Comparison of ENCODE assay signal across 8 cellular contexts in the genomic region with DNA sequence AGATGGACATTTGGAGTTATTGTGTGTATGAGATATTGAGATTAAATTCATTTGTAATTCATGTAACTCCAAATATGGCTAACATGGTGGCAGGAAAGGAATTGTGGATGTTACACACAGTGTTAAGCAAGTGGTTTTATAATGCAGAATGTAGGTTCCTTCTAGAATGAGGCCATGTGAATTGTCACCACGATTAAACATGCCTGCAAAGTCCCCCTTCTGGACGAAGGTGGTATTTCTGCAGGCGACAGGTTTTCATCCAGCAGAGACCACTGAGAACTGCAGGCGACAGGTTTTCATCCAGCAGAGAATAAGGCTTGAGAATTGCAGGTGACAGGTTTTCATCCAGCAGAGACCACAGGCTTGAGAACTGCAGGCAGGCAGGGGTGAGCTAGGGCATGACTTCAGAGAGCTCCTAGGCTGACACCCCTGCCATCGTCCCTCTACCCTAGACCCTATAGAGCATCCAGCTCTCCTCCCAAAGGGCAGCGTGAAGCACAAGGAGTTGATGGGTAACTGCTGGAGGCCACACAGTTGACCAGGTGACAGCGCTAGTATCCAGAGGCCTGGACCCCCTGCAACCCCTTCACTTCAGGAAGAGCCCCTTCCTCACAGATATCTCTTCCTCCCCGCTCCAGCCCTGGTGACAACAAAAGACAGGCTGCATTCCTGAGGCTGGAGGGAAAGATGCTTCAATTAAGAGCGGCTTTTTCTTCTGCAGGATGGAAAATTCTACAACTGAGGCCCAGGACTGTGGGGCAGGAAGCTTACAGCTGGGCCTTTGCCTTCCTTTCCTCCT.
A peak's percentile ranks its signal among the peaks of the same experiment; 100 is the strongest.
DNase-seq lines count a peak whose midpoint lies in the region; ATAC-seq and TF ChIP-seq lines count a peak whose summit lies in the region.

No MANE protein-coding gene starts in this region.

- no peak for ATAC-seq in activated T-helper 17 cell treated with anti-CD3 and anti-CD28 coated beads, Interleukin-2, amount 50 U/mL, for 72 hours (replicated peaks)
- no peak for ATAC-seq in GM21367 (IDR thresholded peaks at IDR 0.05; ENCODE audit: unreplicated experiment)

- 0 out of 2 replicates have a peak, but pooled peaks cover 2% of the 10 kb centered on the region for H3F3A ChIP-seq in PC-9 (ENCODE audit: insufficient read depth, low read depth)

- H3K79me2 ChIP-seq in PC-9 (ENCODE audit: low read depth): no peaks in the 10 kb centered on the region

- H3K9me3 ChIP-seq in PC-9 (ENCODE audit: insufficient read depth, low read depth) (no peaks in the 10 kb centered on the region; the same call in 1 of the 2 replicates), sigmoid colon (peaks cover 0 to 5% (median 2%) of the 10 kb centered on the region in 4 donors)

- DNase-seq in COLO829 (ENCODE audit: low spot score) (peak; percentile 13), HFFc6 (peak; percentile 48), PC-9 (peak in 1 of 2 experiments; percentile 33), germinal center (ENCODE audit: low spot score) (peak; percentile 40), sigmoid colon (no peak)
- peak; percentile 27 for DNase-seq in activated T-helper 1 cell treated with anti-CD3 and anti-CD28 coated beads, Interleukin-12 subunit alpha, Interleukin-12 subunit beta, Interleukin-2, Interleukin-4 antibody, amounts not matched to agents 30 ng/mL and 10 ng/mL and 1 ng/mL, durations not matched to agents 14 hours and 24 hours and 36 hours (ENCODE audit: low spot score)

- H3K4me3 Mint-ChIP-seq in HFFc6: no peak overlapping the region
- H3K4me3 Mint-ChIP-seq in activated T-helper 1 cell treated with anti-CD3 and anti-CD28 coated beads, Interleukin-12 subunit alpha, Interleukin-12 subunit beta, Interleukin-2, Interleukin-4 antibody, amounts not matched to agents 30 ng/mL and 10 ng/mL and 1 ng/mL, durations not matched to agents 14 hours and 24 hours and 36 hours: no peak overlapping the region
- H3K4me3 Mint-ChIP-seq in activated T-helper 17 cell treated with anti-CD3 and anti-CD28 coated beads, Interleukin-2, amount 50 U/mL, for 72 hours: no peak overlapping the region

- no peak overlapping the region for H3K4me2 ChIP-seq in PC-9

- TF ChIP-seq EP300 in sigmoid colon (IDR thresholded peaks at IDR 0.05): no peak

- H3K9me3 Mint-ChIP-seq in HFFc6: no peaks in the 10 kb centered on the region; the same call in 1 of the 2 replicates
- no peaks in the 10 kb centered on the region for H3K9me3 Mint-ChIP-seq in activated T-helper 1 cell treated with anti-CD3 and anti-CD28 coated beads, Interleukin-12 subunit alpha, Interleukin-12 subunit beta, Interleukin-2, Interleukin-4 antibody, amounts not matched to agents 30 ng/mL and 10 ng/mL and 1 ng/mL, durations not matched to agents 14 hours and 24 hours and 36 hours
- no peaks in the 10 kb centered on the region for H3K9me3 Mint-ChIP-seq in activated T-helper 17 cell treated with anti-CD3 and anti-CD28 coated beads, Interleukin-2, amount 50 U/mL, for 72 hours

- H2AFZ ChIP-seq in PC-9: no peak overlapping the region

- no peaks in the 10 kb centered on the region for H4K20me1 ChIP-seq in PC-9 (ENCODE audit: insufficient read depth)

- H3K4me1 Mint-ChIP-seq in HFFc6 (ENCODE audit: low read depth): no peaks in the 10 kb centered on the region
- no peaks in the 10 kb centered on the region for H3K4me1 Mint-ChIP-seq in activated T-helper 1 cell treated with anti-CD3 and anti-CD28 coated beads, Interleukin-12 subunit alpha, Interleukin-12 subunit beta, Interleukin-2, Interleukin-4 antibody, amounts not matched to agents 30 ng/mL and 10 ng/mL and 1 ng/mL, durations not matched to agents 14 hours and 24 hours and 36 hours (ENCODE audit: low read depth)
- H3K4me1 Mint-ChIP-seq in activated T-helper 17 cell treated with anti-CD3 and anti-CD28 coated beads, Interleukin-2, amount 50 U/mL, for 72 hours: peaks cover 4% of the 10 kb centered on the region

- no TSS peak for BruUV-seq in PC-9 (replicated peaks; lab: Mats Ljungman, UMichigan)

- intact Hi-C loops in PC-9 (cut with micrococcal nuclease; ENCODE audit: unreplicated experiment) (loop anchor here (2.0 kb wide), 1 partner anchor 200 kb away; no protein-coding TSS in a partner anchor), sigmoid colon (cut with DNase I) (loop anchor here (5.0 kb wide), 2 partner anchors 199 to 309 kb away; a partner anchor contains a TSS)
- intact Hi-C loops in activated T-helper 1 cell treated with anti-CD3 and anti-CD28 coated beads, Interleukin-12 subunit alpha, Interleukin-12 subunit beta, Interleukin-2, Interleukin-4 antibody, amounts not matched to agents 30 ng/mL and 10 ng/mL and 1 ng/mL, durations not matched to agents 14 hours and 24 hours and 36 hours (cut with micrococcal nuclease): loop anchor here (1.0 to 2.0 kb wide), 4 partner anchors 178 to 333 kb away; no protein-coding TSS in a partner anchor

- H3K36me3 ChIP-seq in PC-9 (ENCODE audit: low read depth): no peaks in the 10 kb centered on the region
- H3K36me3 ChIP-seq in sigmoid colon: no peaks in the 10 kb centered on the region

- no peak for TF ChIP-seq POLR2A in sigmoid colon (IDR thresholded peaks at IDR 0.05)

- H3K27me3 ChIP-seq in PC-9 (ENCODE audit: insufficient read depth, low read depth) (no peaks in the 10 kb centered on the region), sigmoid colon (no peaks in the 10 kb centered on the region)

- TF ChIP-seq CTCF in HFFc6 (IDR thresholded peaks at IDR 0.05) (peak; percentile 85), PC-9 (conservative IDR thresholded peaks at IDR 0.05) (peak; percentile 84), sigmoid colon (IDR thresholded peaks at IDR 0.05) (peak in 3 of 4 experiments; percentile 61 to 70 (median 65))

- WGBS in sigmoid colon, 2 donors: 45 to 49% methylated on average over 9 of the region's 9 CpGs

- no peaks in the 10 kb centered on the region for H3K9me2 ChIP-seq in PC-9 (ENCODE audit: insufficient read depth)

- H3K27me3 Mint-ChIP-seq in HFFc6 (ENCODE audit: insufficient read depth): peaks cover 8% of the 10 kb centered on the region
- peaks cover 13% of the 10 kb centered on the region for H3K27me3 Mint-ChIP-seq in activated T-helper 1 cell treated with anti-CD3 and anti-CD28 coated beads, Interleukin-12 subunit alpha, Interleukin-12 subunit beta, Interleukin-2, Interleukin-4 antibody, amounts not matched to agents 30 ng/mL and 10 ng/mL and 1 ng/mL, durations not matched to agents 14 hours and 24 hours and 36 hours (ENCODE audit: insufficient read depth)
- H3K27me3 Mint-ChIP-seq in activated T-helper 17 cell treated with anti-CD3 and anti-CD28 coated beads, Interleukin-2, amount 50 U/mL, for 72 hours: no peaks in the 10 kb centered on the region

- H3K36me3 Mint-ChIP-seq in HFFc6 (ENCODE audit: low read depth): no peaks in the 10 kb centered on the region
- no peaks in the 10 kb centered on the region for H3K36me3 Mint-ChIP-seq in activated T-helper 1 cell treated with anti-CD3 and anti-CD28 coated beads, Interleukin-12 subunit alpha, Interleukin-12 subunit beta, Interleukin-2, Interleukin-4 antibody, amounts not matched to agents 30 ng/mL and 10 ng/mL and 1 ng/mL, durations not matched to agents 14 hours and 24 hours and 36 hours (ENCODE audit: low read depth)
- no peaks in the 10 kb centered on the region for H3K36me3 Mint-ChIP-seq in activated T-helper 17 cell treated with anti-CD3 and anti-CD28 coated beads, Interleukin-2, amount 50 U/mL, for 72 hours (ENCODE audit: low read depth)

- no peak overlapping the region for H3K4me3 ChIP-seq in PC-9
- H3K4me3 ChIP-seq in sigmoid colon: no peak overlapping the region

- H3K27ac ChIP-seq in PC-9 (no peak overlapping the region), sigmoid colon (no peak overlapping the region)

- H3K27ac Mint-ChIP-seq in HFFc6: no peak overlapping the region
- no peak overlapping the region for H3K27ac Mint-ChIP-seq in activated T-helper 1 cell treated with anti-CD3 and anti-CD28 coated beads, Interleukin-12 subunit alpha, Interleukin-12 subunit beta, Interleukin-2, Interleukin-4 antibody, amounts not matched to agents 30 ng/mL and 10 ng/mL and 1 ng/mL, durations not matched to agents 14 hours and 24 hours and 36 hours
- no peak overlapping the region for H3K27ac Mint-ChIP-seq in activated T-helper 17 cell treated with anti-CD3 and anti-CD28 coated beads, Interleukin-2, amount 50 U/mL, for 72 hours

- H3K4me1 ChIP-seq in PC-9 (replicated peaks; ENCODE audit: insufficient read depth): peaks cover 19% of the 10 kb centered on the region
- H3K4me1 ChIP-seq in sigmoid colon: no peaks in the 10 kb centered on the region

- CTCF ChIA-PET in PC-9 (lab: Charles Lee): interaction anchor here (1.1 kb wide), 1 partner anchor 13 kb away, joined by 7 read pairs; no protein-coding TSS in a partner anchor

- POLR2A ChIA-PET in PC-9 (lab: Charles Lee; ENCODE audit: unreplicated experiment): interaction anchor here (0.6 kb wide), 1 partner anchor 29 kb away, joined by 3 read pairs; no protein-coding TSS in a partner anchor
